Comparison of ENCODE assay signal across 11 cellular contexts in genomic region chr1:84698718-84699117, GRCh38. TPM values are rescaled to one million over a fixed set of nuclear protein-coding genes. Genes with fewer than 3 reads are reported as not detected.
DNase-seq lines count a peak whose midpoint lies in the region; ATAC-seq and TF ChIP-seq lines count a peak whose summit lies in the region.
"Had no signal": no experiment of that assay in that cellular context is flagged by ENCODE, and none has a peak within 500 bp of the region (broad histone marks: within the 10 kb centered on the region; RNA-seq: fewer than 3 reads in every experiment).

No MANE protein-coding gene starts in this region.

- no peak overlapping the region for H2AK5ac ChIP-seq in mesendoderm (ENCODE audit: low read length)

- peak overlapping the region; percentile 71 for H3K27ac ChIP-seq in right cardiac atrium (ENCODE audit: low read length)
- H3K27ac ChIP-seq in thyroid gland, result peak overlapping the region; percentile 37 to 61 (median 58)
- H3K27ac ChIP-seq in mesendoderm (ENCODE audit: low read depth, low read length), result no peak overlapping the region
- H3K27ac ChIP-seq: lower lobe of right lung had no signal

- no peaks in the 10 kb centered on the region for H3K36me3 ChIP-seq in thyroid gland
- H3K36me3 ChIP-seq in mesendoderm (ENCODE audit: control insufficient read depth, insufficient read depth, low read length), result no peaks in the 10 kb centered on the region
- H3K36me3 ChIP-seq: lower lobe of right lung had no signal

- H3K56ac ChIP-seq in mesendoderm (ENCODE audit: low read length), result no peak overlapping the region

- no peak overlapping the region for H2BK120ac ChIP-seq in mesendoderm (ENCODE audit: low read depth, low read length)

- H3K18ac ChIP-seq in mesendoderm (ENCODE audit: low read length), result no peak overlapping the region

- no peaks in the 10 kb centered on the region for H3K79me2 ChIP-seq in mesendoderm (ENCODE audit: control insufficient read depth, insufficient read depth, low read length)

- no peak for TF ChIP-seq CTCF in thyroid gland (IDR thresholded peaks at IDR 0.05)

- H3K23ac ChIP-seq in mesendoderm (ENCODE audit: low read length), result no peak overlapping the region

- ATAC-seq in right cardiac atrium (peak; percentile 68 to 78), GM18502 (IDR thresholded peaks at IDR 0.05; ENCODE audit: poor library complexity, unreplicated experiment) (no peak), GM18907 (IDR thresholded peaks at IDR 0.05; ENCODE audit: unreplicated experiment) (no peak)
- ATAC-seq: activated naive CD4-positive, alpha-beta T cell treated with anti-CD3 and anti-CD28 coated beads, Interleukin-2, amount 50 U/mL, for 72 hours; lower lobe of right lung; T-cell had no signal

- H3K79me1 ChIP-seq in mesendoderm (ENCODE audit: low read length), result no peaks in the 10 kb centered on the region

- H4K5ac ChIP-seq in mesendoderm (ENCODE audit: low read length), result no peak overlapping the region

- H2BK5ac ChIP-seq in mesendoderm (ENCODE audit: low read length), result no peak overlapping the region

- H3K4me2 ChIP-seq in mesendoderm (ENCODE audit: low read length), result no peak overlapping the region

- H4K8ac ChIP-seq in mesendoderm (ENCODE audit: low read depth, low read length), result no peak overlapping the region

- no peak overlapping the region for H2BK15ac ChIP-seq in mesendoderm (replicated peaks; ENCODE audit: low read depth)

- TF ChIP-seq POLR2A in thyroid gland (IDR thresholded peaks at IDR 0.05), result no peak

- H3K4me1 ChIP-seq in right cardiac atrium (ENCODE audit: control insufficient read depth, insufficient read depth, low read length) (no peaks in the 10 kb centered on the region), thyroid gland (peaks cover 12 to 14% of the 10 kb centered on the region in 2 donors), mesendoderm (ENCODE audit: control insufficient read depth, low read depth, low read length) (peaks cover 2% of the 10 kb centered on the region)
- H3K4me1 ChIP-seq: lower lobe of right lung had no signal

- H3K9ac ChIP-seq in mesendoderm (ENCODE audit: low read length), result no peak overlapping the region

- H3K9me3 ChIP-seq in right cardiac atrium (ENCODE audit: control insufficient read depth, low read length) (no peaks in the 10 kb centered on the region), thyroid gland (no peaks in the 10 kb centered on the region)
- H3K9me3 ChIP-seq: lower lobe of right lung had no signal

- DNase-seq in HS-5 (ENCODE audit: low read depth) (peak; percentile 79), amniotic stem cell (lab: John Stamatoyannopoulos, UW) (peak; percentile 78), right cardiac atrium (no peak), thyroid gland (peak; percentile 46 to 50), mesendoderm (no peak)
- no peak for DNase-seq in activated effector memory CD4-positive, alpha-beta T cell treated with anti-CD3 and anti-CD28 coated beads, Interleukin-2, amount 50 U/mL, for 16 hours
- DNase-seq: lower lobe of right lung, T-cell had no signal

- intact Hi-C loops in right cardiac atrium (cut with DNase I), result no loop called here
- intact Hi-C loops in thyroid gland (cut with DNase I), result no loop called here

- WGBS in right cardiac atrium, result 42% methylated on average over 1 of the region's 1 CpG
- WGBS in thyroid gland, 2 donors, result 55 to 65% methylated on average over 1 of the region's 1 CpG
- no CpG with 5 or more reads among the region's 1 CpG for WGBS in mesendoderm (ENCODE audit: extremely low coverage, insufficient coverage, low lambda C conversion rate)

- H3K4me3 ChIP-seq in right cardiac atrium (ENCODE audit: low read length) (no peak overlapping the region), thyroid gland (replicated peaks in 1 of 3) (no peak overlapping the region), mesendoderm (ENCODE audit: low read length) (no peak overlapping the region)
- H3K4me3 ChIP-seq: lower lobe of right lung had no signal

- H3K4ac ChIP-seq in mesendoderm (ENCODE audit: low read depth, low read length), result no peak overlapping the region

- H3K27me3 ChIP-seq in right cardiac atrium (ENCODE audit: control insufficient read depth, insufficient read depth), result no peaks in the 10 kb centered on the region
- H3K27me3 ChIP-seq in thyroid gland, result no peaks in the 10 kb centered on the region
- H3K27me3 ChIP-seq in mesendoderm (ENCODE audit: insufficient read depth, low read length, poor library complexity), result no peaks in the 10 kb centered on the region

RNA-seq across cellular contexts. Expression of gene SSX2IP, which starts 8.5 kb away (rescaled TPM):
- total RNA-seq in right cardiac atrium (10 to 100 TPM; 18.4 to 28.6 (median 22.8) TPM), thyroid gland (10 to 100 TPM in 1 of 4 donors, 1 to 10 TPM in 3; 9.0 to 11.4 (median 9.5) TPM)
- polyA plus RNA-seq in right cardiac atrium, result 7.7 TPM
- polyA plus RNA-seq in mesendoderm (2013, experiment 1 of 2), result 9.5 TPM
- polyA plus RNA-seq in mesendoderm (2013, experiment 2 of 2), result 9.3 TPM

Comparison
In these comparisons a context has a peak if more than half of its experiments do, and no peak if none do; other contexts are left out.
1. DNase-seq: peak in HS-5 (single experiment), amniotic stem cell (single experiment) and thyroid gland (2 of 2); none in right cardiac atrium (0 of 3), activated effector memory CD4-positive, alpha-beta T cell treated with anti-CD3 and anti-CD28 coated beads, Interleukin-2, amount 50 U/mL, for 16 hours (single experiment) and mesendoderm (single experiment).
2. ATAC-seq: peak in right cardiac atrium (2 of 2); none in GM18502 (single experiment) and GM18907 (single experiment).